Comparison of ENCODE assay signal across 15 cellular contexts in the genomic region with DNA sequence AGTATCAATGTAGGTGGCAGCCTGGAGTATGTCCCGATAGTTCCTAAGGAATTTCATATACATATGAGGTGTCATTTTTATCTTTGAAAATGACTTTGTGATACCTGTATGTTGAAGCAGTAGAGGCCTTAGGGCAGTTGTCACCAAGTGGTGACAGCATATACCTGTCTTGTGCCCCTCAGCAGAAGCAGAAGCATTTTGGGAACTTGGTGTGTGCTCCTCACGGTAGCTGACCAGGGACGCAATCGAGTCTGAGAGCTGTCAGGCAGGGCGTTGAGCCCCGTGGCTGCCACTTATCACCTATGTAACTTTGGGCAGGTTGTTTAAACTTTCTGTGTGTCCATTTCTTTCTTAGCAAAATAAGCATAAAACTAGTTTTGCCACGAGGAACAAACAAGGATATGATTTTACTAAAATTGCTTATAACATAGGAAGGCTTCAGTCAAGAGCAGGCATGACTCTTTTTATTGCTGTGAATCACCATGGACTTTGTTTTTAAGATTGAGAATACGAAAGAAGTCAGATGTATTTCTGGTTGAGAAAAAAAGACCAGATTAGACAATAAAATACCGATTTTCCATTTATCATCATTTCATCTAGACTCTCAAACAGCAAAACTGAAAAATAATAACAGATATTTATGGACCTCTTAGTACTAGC.
"Had no signal": no experiment of that assay in that cellular context is flagged by ENCODE, and none has a peak within 500 bp of the region (broad histone marks: within the 10 kb centered on the region; RNA-seq: fewer than 3 reads in every experiment).

No MANE protein-coding gene starts in this region.

- H3K4me3 ChIP-seq: adrenal gland, gastrocnemius medialis, tibial artery, vagina had no signal

- H3K36me3 ChIP-seq: adrenal gland, gastrocnemius medialis, tibial artery, vagina had no signal

- H3K36me3 Mint-ChIP-seq: naive B cell, WTC11 had no signal

- H3K9me3 ChIP-seq: adrenal gland, gastrocnemius medialis, tibial artery, vagina had no signal

- H3K4me1 Mint-ChIP-seq: central memory CD8-positive, alpha-beta T cell; naive B cell; WTC11 had no signal

- H3K27ac ChIP-seq: adrenal gland, epithelial cell of prostate, gastrocnemius medialis, tibial artery, vagina had no signal

- H3K4me3 Mint-ChIP-seq: central memory CD8-positive, alpha-beta T cell; dendritic cell treated with granulocyte-macrophage colony-stimulating factor and Interleukin-4, amounts not matched to agents 40 ng/mL and 50 ng/mL, for 4 days; effector memory CD8-positive, alpha-beta T cell; T-helper 1 cell treated with Interleukin-12 subunit alpha and Interleukin-12 subunit beta and Interleukin-4 antibody, amounts not matched to agents 30 μg/mL and 1 μg/mL, for 36 hours; WTC11 had no signal

- H3K27ac Mint-ChIP-seq: dendritic cell treated with granulocyte-macrophage colony-stimulating factor and Interleukin-4, amounts not matched to agents 40 ng/mL and 50 ng/mL, for 4 days; effector memory CD8-positive, alpha-beta T cell; T-helper 1 cell treated with Interleukin-12 subunit alpha and Interleukin-12 subunit beta and Interleukin-4 antibody, amounts not matched to agents 30 μg/mL and 1 μg/mL, for 36 hours; WTC11 had no signal

- ATAC-seq: effector memory CD8-positive, alpha-beta T cell; gastrocnemius medialis; WTC11 had no signal

- H3K4me1 ChIP-seq: adrenal gland, gastrocnemius medialis, tibial artery, vagina had no signal

- H3K9me3 Mint-ChIP-seq: central memory CD8-positive, alpha-beta T cell; dendritic cell treated with granulocyte-macrophage colony-stimulating factor and Interleukin-4, amounts not matched to agents 40 ng/mL and 50 ng/mL, for 4 days; effector memory CD8-positive, alpha-beta T cell; naive B cell; T-helper 1 cell treated with Interleukin-12 subunit alpha and Interleukin-12 subunit beta and Interleukin-4 antibody, amounts not matched to agents 30 μg/mL and 1 μg/mL, for 36 hours had no signal

- H3K27me3 Mint-ChIP-seq: dendritic cell treated with granulocyte-macrophage colony-stimulating factor and Interleukin-4, amounts not matched to agents 40 ng/mL and 50 ng/mL, for 4 days had no signal

- H3K27me3 ChIP-seq: gastrocnemius medialis, tibial artery, vagina had no signal

- DNase-seq: activated naive CD4-positive, alpha-beta T cell; adrenal gland; effector memory CD8-positive, alpha-beta T cell; gastrocnemius medialis; kidney; naive B cell; retina; stimulated activated CD4-positive, alpha-beta T cell treated with anti-CD3 and anti-CD28 coated beads, Interleukin-4, amount 100 ng/mL, for 4 hours; tibial artery had no signal
